ENCODE assay signal across 1 cellular context in genomic region chr6:15457903-15458530, GRCh38.
TF ChIP-seq lines count a peak whose summit lies in the region.

No MANE protein-coding gene starts in this region.

TF ChIP-seq in GM12878, 131 proteins besides CTCF, POLR2A, EP300 and RAD21 (continued from another document and continues in another):
- TF ChIP-seq ETV6 (conservative IDR thresholded peaks at IDR 0.05 in 1 of 2, IDR thresholded peaks at IDR 0.05 in 1 of 2; ENCODE audit: borderline replicate concordance in 1 of 2, low read depth in 1 of 2) (no peak), ZNF24 (IDR thresholded peaks at IDR 0.05) (0 out of 2 replicates have a peak, but pooled peaks have one; percentile 9), SREBF2 (IDR thresholded peaks at IDR 0.05; ENCODE audit: low read length) (no peak), PKNOX1 (IDR thresholded peaks at IDR 0.05) (no peak), YY1 (IDR thresholded peaks at IDR 0.05; ENCODE audit: low read depth, low read length) (no peak), RELA (IDR thresholded peaks at IDR 0.05; ENCODE audit: borderline replicate concordance, partially characterized antibody) (peak; percentile 51), RCOR1 (conservative IDR thresholded peaks at IDR 0.05; ENCODE audit: low read depth, low read length) (no peak), ZBTB33 (IDR thresholded peaks at IDR 0.05) (no peak), POLR2AphosphoS2 (IDR thresholded peaks at IDR 0.05; ENCODE audit: low read depth, low read length) (no peak), SIN3A (IDR thresholded peaks at IDR 0.05; ENCODE audit: low read depth, low read length) (0 out of 2 replicates have a peak, but pooled peaks have one; percentile 18), ATF3 (IDR thresholded peaks at IDR 0.05; ENCODE audit: borderline replicate concordance, extremely low read depth, low read depth, low read length) (no peak), ZNF384 (IDR thresholded peaks at IDR 0.05; ENCODE audit: borderline replicate concordance, low read depth, low read length) (no peak), CREM (IDR thresholded peaks at IDR 0.05; ENCODE audit: low read depth) (peak; percentile 52; the same call in 1 of the 2 replicates), MTA3 (IDR thresholded peaks at IDR 0.05; ENCODE audit: borderline replicate concordance, low read length) (no peak), RAD51 (IDR thresholded peaks at IDR 0.05) (no peak), KDM1A (IDR thresholded peaks at IDR 0.05; ENCODE audit: borderline replicate concordance) (no peak), SUPT20H (IDR thresholded peaks at IDR 0.05; ENCODE audit: borderline replicate concordance, control insufficient read depth, low read depth, low read length) (no peak), ZNF217 (IDR thresholded peaks at IDR 0.05) (no peak), SKIL (IDR thresholded peaks at IDR 0.05; ENCODE audit: low read depth, poor library complexity, severe bottlenecking) (peak; percentile 19), CREB1 (IDR thresholded peaks at IDR 0.05; ENCODE audit: low read depth) (peak; percentile 52; the same call in 1 of the 2 replicates), GATAD2B (conservative IDR thresholded peaks at IDR 0.05; ENCODE audit: low read depth) (no peak), ZBTB4 (CRISPR knock-in tag; IDR thresholded peaks at IDR 0.05) (no peak), HDGF (IDR thresholded peaks at IDR 0.05) (no peak), POU2F2 (IDR thresholded peaks at IDR 0.05; ENCODE audit: borderline replicate concordance, low read depth, low read length) (no peak), NR2C2 (IDR thresholded peaks at IDR 0.05; ENCODE audit: borderline replicate concordance, control insufficient read depth, insufficient read length, low read depth) (no peak), ZNF274 (IDR thresholded peaks at IDR 0.05; ENCODE audit: insufficient read depth, insufficient read length) (no peak), DPF2 (IDR thresholded peaks at IDR 0.05) (no peak; the same call in 1 of the 2 replicates), EZH2 (IDR thresholded peaks at IDR 0.05; ENCODE audit: borderline replicate concordance, control insufficient read depth, low read depth, low read length) (no peak), FOXK2 (IDR thresholded peaks at IDR 0.05) (peak; percentile 49; the same call in 1 of the 2 replicates)
- TF ChIP-seq, protein P1, sequence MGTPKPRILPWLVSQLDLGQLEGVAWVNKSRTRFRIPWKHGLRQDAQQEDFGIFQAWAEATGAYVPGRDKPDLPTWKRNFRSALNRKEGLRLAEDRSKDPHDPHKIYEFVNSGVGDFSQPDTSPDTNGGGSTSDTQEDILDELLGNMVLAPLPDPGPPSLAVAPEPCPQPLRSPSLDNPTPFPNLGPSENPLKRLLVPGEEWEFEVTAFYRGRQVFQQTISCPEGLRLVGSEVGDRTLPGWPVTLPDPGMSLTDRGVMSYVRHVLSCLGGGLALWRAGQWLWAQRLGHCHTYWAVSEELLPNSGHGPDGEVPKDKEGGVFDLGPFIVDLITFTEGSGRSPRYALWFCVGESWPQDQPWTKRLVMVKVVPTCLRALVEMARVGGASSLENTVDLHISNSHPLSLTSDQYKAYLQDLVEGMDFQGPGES (IDR thresholded peaks at IDR 0.05): no peak
- TF ChIP-seq, protein P2, sequence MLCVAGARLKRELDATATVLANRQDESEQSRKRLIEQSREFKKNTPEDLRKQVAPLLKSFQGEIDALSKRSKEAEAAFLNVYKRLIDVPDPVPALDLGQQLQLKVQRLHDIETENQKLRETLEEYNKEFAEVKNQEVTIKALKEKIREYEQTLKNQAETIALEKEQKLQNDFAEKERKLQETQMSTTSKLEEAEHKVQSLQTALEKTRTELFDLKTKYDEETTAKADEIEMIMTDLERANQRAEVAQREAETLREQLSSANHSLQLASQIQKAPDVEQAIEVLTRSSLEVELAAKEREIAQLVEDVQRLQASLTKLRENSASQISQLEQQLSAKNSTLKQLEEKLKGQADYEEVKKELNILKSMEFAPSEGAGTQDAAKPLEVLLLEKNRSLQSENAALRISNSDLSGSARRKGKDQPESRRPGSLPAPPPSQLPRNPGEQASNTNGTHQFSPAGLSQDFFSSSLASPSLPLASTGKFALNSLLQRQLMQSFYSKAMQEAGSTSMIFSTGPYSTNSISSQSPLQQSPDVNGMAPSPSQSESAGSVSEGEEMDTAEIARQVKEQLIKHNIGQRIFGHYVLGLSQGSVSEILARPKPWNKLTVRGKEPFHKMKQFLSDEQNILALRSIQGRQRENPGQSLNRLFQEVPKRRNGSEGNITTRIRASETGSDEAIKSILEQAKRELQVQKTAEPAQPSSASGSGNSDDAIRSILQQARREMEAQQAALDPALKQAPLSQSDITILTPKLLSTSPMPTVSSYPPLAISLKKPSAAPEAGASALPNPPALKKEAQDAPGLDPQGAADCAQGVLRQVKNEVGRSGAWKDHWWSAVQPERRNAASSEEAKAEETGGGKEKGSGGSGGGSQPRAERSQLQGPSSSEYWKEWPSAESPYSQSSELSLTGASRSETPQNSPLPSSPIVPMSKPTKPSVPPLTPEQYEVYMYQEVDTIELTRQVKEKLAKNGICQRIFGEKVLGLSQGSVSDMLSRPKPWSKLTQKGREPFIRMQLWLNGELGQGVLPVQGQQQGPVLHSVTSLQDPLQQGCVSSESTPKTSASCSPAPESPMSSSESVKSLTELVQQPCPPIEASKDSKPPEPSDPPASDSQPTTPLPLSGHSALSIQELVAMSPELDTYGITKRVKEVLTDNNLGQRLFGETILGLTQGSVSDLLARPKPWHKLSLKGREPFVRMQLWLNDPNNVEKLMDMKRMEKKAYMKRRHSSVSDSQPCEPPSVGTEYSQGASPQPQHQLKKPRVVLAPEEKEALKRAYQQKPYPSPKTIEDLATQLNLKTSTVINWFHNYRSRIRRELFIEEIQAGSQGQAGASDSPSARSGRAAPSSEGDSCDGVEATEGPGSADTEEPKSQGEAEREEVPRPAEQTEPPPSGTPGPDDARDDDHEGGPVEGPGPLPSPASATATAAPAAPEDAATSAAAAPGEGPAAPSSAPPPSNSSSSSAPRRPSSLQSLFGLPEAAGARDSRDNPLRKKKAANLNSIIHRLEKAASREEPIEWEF (IDR thresholded peaks at IDR 0.05; ENCODE audit: insufficient replicate concordance, low read depth, low read length): no peak
- TF ChIP-seq, protein P3, sequence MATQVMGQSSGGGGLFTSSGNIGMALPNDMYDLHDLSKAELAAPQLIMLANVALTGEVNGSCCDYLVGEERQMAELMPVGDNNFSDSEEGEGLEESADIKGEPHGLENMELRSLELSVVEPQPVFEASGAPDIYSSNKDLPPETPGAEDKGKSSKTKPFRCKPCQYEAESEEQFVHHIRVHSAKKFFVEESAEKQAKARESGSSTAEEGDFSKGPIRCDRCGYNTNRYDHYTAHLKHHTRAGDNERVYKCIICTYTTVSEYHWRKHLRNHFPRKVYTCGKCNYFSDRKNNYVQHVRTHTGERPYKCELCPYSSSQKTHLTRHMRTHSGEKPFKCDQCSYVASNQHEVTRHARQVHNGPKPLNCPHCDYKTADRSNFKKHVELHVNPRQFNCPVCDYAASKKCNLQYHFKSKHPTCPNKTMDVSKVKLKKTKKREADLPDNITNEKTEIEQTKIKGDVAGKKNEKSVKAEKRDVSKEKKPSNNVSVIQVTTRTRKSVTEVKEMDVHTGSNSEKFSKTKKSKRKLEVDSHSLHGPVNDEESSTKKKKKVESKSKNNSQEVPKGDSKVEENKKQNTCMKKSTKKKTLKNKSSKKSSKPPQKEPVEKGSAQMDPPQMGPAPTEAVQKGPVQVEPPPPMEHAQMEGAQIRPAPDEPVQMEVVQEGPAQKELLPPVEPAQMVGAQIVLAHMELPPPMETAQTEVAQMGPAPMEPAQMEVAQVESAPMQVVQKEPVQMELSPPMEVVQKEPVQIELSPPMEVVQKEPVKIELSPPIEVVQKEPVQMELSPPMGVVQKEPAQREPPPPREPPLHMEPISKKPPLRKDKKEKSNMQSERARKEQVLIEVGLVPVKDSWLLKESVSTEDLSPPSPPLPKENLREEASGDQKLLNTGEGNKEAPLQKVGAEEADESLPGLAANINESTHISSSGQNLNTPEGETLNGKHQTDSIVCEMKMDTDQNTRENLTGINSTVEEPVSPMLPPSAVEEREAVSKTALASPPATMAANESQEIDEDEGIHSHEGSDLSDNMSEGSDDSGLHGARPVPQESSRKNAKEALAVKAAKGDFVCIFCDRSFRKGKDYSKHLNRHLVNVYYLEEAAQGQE (IDR thresholded peaks at IDR 0.05; ENCODE audit: low read depth, low read length): no peak
- TF ChIP-seq, protein P4, sequence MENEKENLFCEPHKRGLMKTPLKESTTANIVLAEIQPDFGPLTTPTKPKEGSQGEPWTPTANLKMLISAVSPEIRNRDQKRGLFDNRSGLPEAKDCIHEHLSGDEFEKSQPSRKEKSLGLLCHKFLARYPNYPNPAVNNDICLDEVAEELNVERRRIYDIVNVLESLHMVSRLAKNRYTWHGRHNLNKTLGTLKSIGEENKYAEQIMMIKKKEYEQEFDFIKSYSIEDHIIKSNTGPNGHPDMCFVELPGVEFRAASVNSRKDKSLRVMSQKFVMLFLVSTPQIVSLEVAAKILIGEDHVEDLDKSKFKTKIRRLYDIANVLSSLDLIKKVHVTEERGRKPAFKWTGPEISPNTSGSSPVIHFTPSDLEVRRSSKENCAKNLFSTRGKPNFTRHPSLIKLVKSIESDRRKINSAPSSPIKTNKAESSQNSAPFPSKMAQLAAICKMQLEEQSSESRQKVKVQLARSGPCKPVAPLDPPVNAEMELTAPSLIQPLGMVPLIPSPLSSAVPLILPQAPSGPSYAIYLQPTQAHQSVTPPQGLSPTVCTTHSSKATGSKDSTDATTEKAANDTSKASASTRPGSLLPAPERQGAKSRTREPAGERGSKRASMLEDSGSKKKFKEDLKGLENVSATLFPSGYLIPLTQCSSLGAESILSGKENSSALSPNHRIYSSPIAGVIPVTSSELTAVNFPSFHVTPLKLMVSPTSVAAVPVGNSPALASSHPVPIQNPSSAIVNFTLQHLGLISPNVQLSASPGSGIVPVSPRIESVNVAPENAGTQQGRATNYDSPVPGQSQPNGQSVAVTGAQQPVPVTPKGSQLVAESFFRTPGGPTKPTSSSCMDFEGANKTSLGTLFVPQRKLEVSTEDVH (IDR thresholded peaks at IDR 0.05; ENCODE audit: low read depth, partially characterized antibody): no peak
